9 cellular contexts compared by ENCODE assay signal in genomic region chr12:94157891-94158495, GRCh38. TPM values are rescaled to one million over a fixed set of nuclear protein-coding genes. Genes with fewer than 3 reads are reported as not detected.
A peak's percentile ranks its signal among the peaks of the same experiment; 100 is the strongest.
DNase-seq lines count a peak whose midpoint lies in the region; ATAC-seq and TF ChIP-seq lines count a peak whose summit lies in the region.
"Had no signal": no experiment of that assay in that cellular context is flagged by ENCODE, and none has a peak within 500 bp of the region (broad histone marks: within the 10 kb centered on the region; RNA-seq: fewer than 3 reads in every experiment).

No MANE protein-coding gene starts in this region.

- peaks cover 12% of the 10 kb centered on the region for H3K4me1 Mint-ChIP-seq in activated CD8-positive, alpha-beta memory T cell treated with anti-CD3 and anti-CD28 coated beads, Interleukin-2, amount 10 ng/mL, durations not matched to agents 7 days and 5 days
- peaks cover 14% of the 10 kb centered on the region for H3K4me1 Mint-ChIP-seq in CD4-positive, alpha-beta T cell (ENCODE audit: low read depth)
- no peaks in the 10 kb centered on the region for H3K4me1 Mint-ChIP-seq in endothelial cell (ENCODE audit: unreplicated experiment)
- peaks cover 12 to 20% of the 10 kb centered on the region in 2 donors for H3K4me1 Mint-ChIP-seq in immature natural killer cell

- no peaks in the 10 kb centered on the region for H3K9me3 ChIP-seq in transverse colon
- H3K9me3 ChIP-seq in CD4-positive, alpha-beta T cell (ENCODE audit: control insufficient read depth, low read length) = no peaks in the 10 kb centered on the region

- H3K36me3 ChIP-seq in transverse colon = no peaks in the 10 kb centered on the region

- intact Hi-C loops in transverse colon (cut with DNase I; ENCODE audit: low total_unique reads) = no loop called here
- intact Hi-C loops in CD4-positive, alpha-beta T cell (cut with DNase I, micrococcal nuclease) = no loop called here

- no peaks in the 10 kb centered on the region for H3K9me3 Mint-ChIP-seq in activated CD8-positive, alpha-beta memory T cell treated with anti-CD3 and anti-CD28 coated beads, Interleukin-2, amount 10 ng/mL, durations not matched to agents 7 days and 5 days (ENCODE audit: low read depth)
- no peaks in the 10 kb centered on the region for H3K9me3 Mint-ChIP-seq in CD4-positive, alpha-beta T cell
- H3K9me3 Mint-ChIP-seq in endothelial cell (ENCODE audit: unreplicated experiment) (no peaks in the 10 kb centered on the region), immature natural killer cell (no peaks in the 10 kb centered on the region)

- H3K27ac Mint-ChIP-seq in activated CD8-positive, alpha-beta memory T cell treated with anti-CD3 and anti-CD28 coated beads, Interleukin-2, amount 10 ng/mL, durations not matched to agents 7 days and 5 days = no peak overlapping the region
- no peak overlapping the region for H3K27ac Mint-ChIP-seq in CD4-positive, alpha-beta T cell
- H3K27ac Mint-ChIP-seq in endothelial cell (ENCODE audit: unreplicated experiment) = no peak overlapping the region
- peak overlapping the region in 2 of 6 donors; percentile 5 to 12 for H3K27ac Mint-ChIP-seq in immature natural killer cell

- H3K27ac ChIP-seq in transverse colon = peak overlapping the region in 1 of 4 donors; percentile 34
- no peak overlapping the region for H3K27ac ChIP-seq in CD4-positive, alpha-beta T cell (ENCODE audit: low read depth, low read length)
- H3K27ac ChIP-seq: VCaP had no signal

- no peak overlapping the region for H3K4me3 ChIP-seq in transverse colon

- CTCF ChIA-PET in activated CD8-positive, alpha-beta memory T cell treated with anti-CD3 and anti-CD28 coated beads, Interleukin-2, amount 10 ng/mL, durations not matched to agents 7 days and 5 days (lab: Charles Lee) = interaction anchor here (0.8 to 1.0 kb wide), 2 partner anchors 13 to 123 kb away, joined by 3 read pairs; no protein-coding TSS in a partner anchor
- CTCF ChIA-PET in CD4-positive, alpha-beta T cell (lab: Charles Lee) = no interaction called here

- no peak overlapping the region for H3K4me3 Mint-ChIP-seq in activated CD8-positive, alpha-beta memory T cell treated with anti-CD3 and anti-CD28 coated beads, Interleukin-2, amount 10 ng/mL, durations not matched to agents 7 days and 5 days
- no peak overlapping the region for H3K4me3 Mint-ChIP-seq in CD4-positive, alpha-beta T cell
- H3K4me3 Mint-ChIP-seq in endothelial cell (ENCODE audit: unreplicated experiment) (no peak overlapping the region), immature natural killer cell (peak overlapping the region in 1 of 5 donors; percentile 0)

- no peak for TF ChIP-seq POLR2A in transverse colon (IDR thresholded peaks at IDR 0.05)

- in situ Hi-C loops in transverse colon (cut with MboI; ENCODE audit: low pct_ligation_motif_present in 1 of 4, low pct_unique_long_range_greater_than_20kb in 1 of 4, low sequenced_read_pairs in 3 of 4) = no loop called here

- ATAC-seq in activated CD8-positive, alpha-beta memory T cell treated with anti-CD3 and anti-CD28 coated beads, Interleukin-2, amount 10 ng/mL, durations not matched to agents 7 days and 5 days = peak; percentile 58
- peak; percentile 83 for ATAC-seq in HG02884 (IDR thresholded peaks at IDR 0.05; ENCODE audit: unreplicated experiment)
- ATAC-seq in CD4-positive, alpha-beta T cell (ENCODE audit: poor library complexity) = no peak

- DNase-seq in activated CD8-positive, alpha-beta memory T cell treated with anti-CD3 and anti-CD28 coated beads, Interleukin-2, amount 10 ng/mL, durations not matched to agents 7 days and 5 days = no peak
- DNase-seq in activated CD8-positive, alpha-beta memory T cell treated with anti-CD3 and anti-CD28 coated beads, Interleukin-2, amount 50 U/mL, for 48 hours = no peak
- peak; percentile 73 for DNase-seq in NCI-H345 treated with DMSO at 0.1 percent for 48 hours (lab: John Stamatoyannopoulos, UW; ENCODE audit: unreplicated experiment)
- peak; percentile 34 for DNase-seq in transverse colon
- no peak for DNase-seq in CD4-positive, alpha-beta T cell
- DNase-seq in endothelial cell (ENCODE audit: low spot score) = no peak
- no peak for DNase-seq in immature natural killer cell

- WGBS in transverse colon (ENCODE audit: low coverage in 1 of 2), 2 donors = 42 to 54% methylated on average over 8 of the region's 8 CpGs

- peaks cover 19% of the 10 kb centered on the region for H3K27me3 Mint-ChIP-seq in activated CD8-positive, alpha-beta memory T cell treated with anti-CD3 and anti-CD28 coated beads, Interleukin-2, amount 10 ng/mL, durations not matched to agents 7 days and 5 days
- H3K27me3 Mint-ChIP-seq in CD4-positive, alpha-beta T cell = no peaks in the 10 kb centered on the region
- H3K27me3 Mint-ChIP-seq in endothelial cell (ENCODE audit: unreplicated experiment) (peaks cover 3% of the 10 kb centered on the region), immature natural killer cell (ENCODE audit: low read depth in 3 of 3) (no peaks in the 10 kb centered on the region)

- H3K36me3 Mint-ChIP-seq in activated CD8-positive, alpha-beta memory T cell treated with anti-CD3 and anti-CD28 coated beads, Interleukin-2, amount 10 ng/mL, durations not matched to agents 7 days and 5 days = peaks cover 9% of the 10 kb centered on the region
- H3K36me3 Mint-ChIP-seq in CD4-positive, alpha-beta T cell (ENCODE audit: low read depth) = no peaks in the 10 kb centered on the region
- H3K36me3 Mint-ChIP-seq in endothelial cell (ENCODE audit: low read depth, unreplicated experiment) = no peaks in the 10 kb centered on the region
- peaks cover 0 to 20% (median 0%) of the 10 kb centered on the region in 3 donors for H3K36me3 Mint-ChIP-seq in immature natural killer cell

- TF ChIP-seq EP300 in transverse colon (IDR thresholded peaks at IDR 0.05; ENCODE audit: low read depth) = no peak

- TF ChIP-seq CTCF in transverse colon (IDR thresholded peaks at IDR 0.05) = no peak
- no peak for TF ChIP-seq CTCF in CD4-positive, alpha-beta T cell (IDR thresholded peaks at IDR 0.05)
- no peak for TF ChIP-seq CTCF in endothelial cell (IDR thresholded peaks at IDR 0.05; ENCODE audit: unreplicated experiment)

- POLR2A ChIA-PET in CD4-positive, alpha-beta T cell (lab: Charles Lee) = no interaction called here

- H3K4me1 ChIP-seq in transverse colon = peaks cover 0 to 1% (median 0%) of the 10 kb centered on the region in 4 donors

- H3K27me3 ChIP-seq in transverse colon = no peaks in the 10 kb centered on the region
- no peaks in the 10 kb centered on the region for H3K27me3 ChIP-seq in CD4-positive, alpha-beta T cell (ENCODE audit: control insufficient read depth, insufficient read depth, low read length)

RNA-seq across cellular contexts. Expression of gene PLXNC1, which starts 9.6 kb away (rescaled TPM):
- 10 to 100 TPM; 10.4 to 13.1 TPM for total RNA-seq in activated CD8-positive, alpha-beta memory T cell treated with anti-CD3 and anti-CD28 coated beads, Interleukin-2, amount 10 ng/mL, durations not matched to agents 7 days and 5 days
- total RNA-seq in transverse colon (10 to 100 TPM in 1 of 4 donors, 1 to 10 TPM in 3; 3.3 to 12.7 (median 6.8) TPM), endothelial cell (ENCODE audit: unreplicated experiment) (1.1 TPM)
- 1 to 10 TPM; 5.2 to 5.3 TPM for total RNA-seq in CD4-positive, alpha-beta T cell
- polyA plus RNA-seq in immature natural killer cell = 1 to 10 TPM; 2.3 to 3.3 (median 2.5) TPM

Comparison
In these comparisons a context has a peak if more than half of its experiments do, and no peak if none do; other contexts are left out.
1. DNase-seq: peak in NCI-H345 treated with DMSO at 0.1 percent for 48 hours (single experiment) and transverse colon (single experiment); none in activated CD8-positive, alpha-beta memory T cell treated with anti-CD3 and anti-CD28 coated beads, Interleukin-2, amount 10 ng/mL, durations not matched to agents 7 days and 5 days (single experiment), activated CD8-positive, alpha-beta memory T cell treated with anti-CD3 and anti-CD28 coated beads, Interleukin-2, amount 50 U/mL, for 48 hours (single experiment), CD4-positive, alpha-beta T cell (0 of 10), endothelial cell (single experiment) and immature natural killer cell (0 of 3).